Comparison of ENCODE assay signal across 1 cellular context in genomic region chr2:196718796-196719564, GRCh38.
TF ChIP-seq lines count a peak whose summit lies in the region.

No MANE protein-coding gene starts in this region.

TF ChIP-seq in HepG2, 621 proteins besides CTCF, POLR2A, EP300 and RAD21 (continued from another document):
- TF ChIP-seq ZBTB40 (IDR thresholded peaks at IDR 0.05) (no peak), ZBTB40 (CRISPR knock-in tag; IDR thresholded peaks at IDR 0.05) (no peak), MED1 (CRISPR knock-in tag; IDR thresholded peaks at IDR 0.05) (peak; percentile 16; the same call in 1 of the 2 replicates), NAIF1 (CRISPR knock-in tag; IDR thresholded peaks at IDR 0.05; ENCODE audit: borderline replicate concordance) (no peak), ZNF691 (CRISPR knock-in tag; IDR thresholded peaks at IDR 0.05; ENCODE audit: borderline replicate concordance, low read depth) (no peak), SRSF4 (IDR thresholded peaks at IDR 0.05; ENCODE audit: low read depth, low read length, poor library complexity, severe bottlenecking) (no peak), TSC22D2 (CRISPR knock-in tag; IDR thresholded peaks at IDR 0.05; ENCODE audit: borderline replicate concordance) (no peak), PHF5A (CRISPR knock-in tag; IDR thresholded peaks at IDR 0.05; ENCODE audit: low read depth, unreplicated experiment) (no peak), FOXA1 (IDR thresholded peaks at IDR 0.05) (no peak), FOXA1 (CRISPR knock-in tag; IDR thresholded peaks at IDR 0.05) (0 out of 2 replicates have a peak, but pooled peaks have one; percentile 17), HOXA3 (CRISPR knock-in tag; IDR thresholded peaks at IDR 0.05) (no peak), ZFX (CRISPR knock-in tag; IDR thresholded peaks at IDR 0.05; ENCODE audit: low read depth) (peak; percentile 44), SIN3A (IDR thresholded peaks at IDR 0.05; ENCODE audit: borderline replicate concordance, low read depth, low read length) (0 out of 2 replicates have a peak, but pooled peaks have one; percentile 37)
